ENCODE assay signal across 18 cellular contexts in genomic region chr9:97525451-97525850, GRCh38. TPM values are rescaled to one million over a fixed set of nuclear protein-coding genes. Genes with fewer than 3 reads are reported as not detected.
DNase-seq lines count a peak whose midpoint lies in the region; ATAC-seq and TF ChIP-seq lines count a peak whose summit lies in the region.
"Had no signal": no experiment of that assay in that cellular context is flagged by ENCODE, and none has a peak within 500 bp of the region (broad histone marks: within the 10 kb centered on the region; RNA-seq: fewer than 3 reads in every experiment).

No MANE protein-coding gene starts in this region.

- WGBS in suprapubic skin = 80% methylated on average over 2 of the region's 2 CpGs

- H3K36me3 ChIP-seq in RWPE2 (ENCODE audit: low read depth) (no peaks in the 10 kb centered on the region), H7 (replicated peaks; ENCODE audit: control insufficient read depth, insufficient read depth, low read length) (no peaks in the 10 kb centered on the region), suprapubic skin (no peaks in the 10 kb centered on the region)
- H3K36me3 ChIP-seq: colonic mucosa, thyroid gland had no signal

- no peak for TF ChIP-seq EP300 in suprapubic skin (IDR thresholded peaks at IDR 0.05)

- peaks cover 9% of the 10 kb centered on the region for H3K4me1 ChIP-seq in RWPE2 (ENCODE audit: insufficient read depth, poor library complexity, severe bottlenecking)
- peaks cover 13% of the 10 kb centered on the region for H3K4me1 ChIP-seq in suprapubic skin
- H3K4me1 ChIP-seq: colonic mucosa had no signal

- H3K4me3 ChIP-seq in AG09309 (ENCODE audit: control insufficient read depth, low read depth, low read length) (no peak overlapping the region), RWPE2 (ENCODE audit: severe bottlenecking) (no peak overlapping the region), foreskin fibroblast (ENCODE audit: low read depth in 1 of 2, low read length in 2 of 2) (no peak overlapping the region), H7 (ENCODE audit: insufficient read depth, low read depth, low read length) (no peak overlapping the region), suprapubic skin (no peak overlapping the region)
- H3K4me3 ChIP-seq: colonic mucosa, lung, thyroid gland had no signal

- DNase-seq in AG09309 (ENCODE audit: low read depth) = peak; percentile 41
- DNase-seq in HCEC 1CT = peak; percentile 76
- no peak for DNase-seq in RWPE2 (ENCODE audit: low spot score)
- peak; percentile 36 to 71 for DNase-seq in foreskin fibroblast
- no peak for DNase-seq in iPS-NIHi7 (ENCODE audit: extremely low spot score)
- no peak for DNase-seq in H7
- no peak for DNase-seq in suprapubic skin (ENCODE audit: low spot score in 2 of 2)
- DNase-seq: activated CD8-positive, alpha-beta T cell treated with anti-CD3 and anti-CD28 coated beads, Interleukin-2, amount 10 ng/mL, durations not matched to agents 7 days and 5 days; activated effector memory CD4-positive, alpha-beta T cell treated with Interleukin-2 at 50 U/mL for 16 hours; aorta; colonic mucosa; NCI-H1105; NCI-H2227 treated with DMSO at 0.1 percent for 48 hours; stimulated activated CD4-positive, alpha-beta T cell treated with anti-CD3 and anti-CD28 coated beads, Interleukin-4, amount 100 ng/mL, for 1 hour; thyroid gland had no signal

- no peaks in the 10 kb centered on the region for H3K27me3 ChIP-seq in RWPE2 (ENCODE audit: insufficient read depth, poor library complexity, severe bottlenecking)
- no peaks in the 10 kb centered on the region for H3K27me3 ChIP-seq in H7 (ENCODE audit: control insufficient read depth, insufficient read depth, low read length)
- H3K27me3 ChIP-seq in suprapubic skin = no peaks in the 10 kb centered on the region
- H3K27me3 ChIP-seq: colonic mucosa, thyroid gland had no signal

- H3K9me3 ChIP-seq in RWPE2 (ENCODE audit: severe bottlenecking) (no peaks in the 10 kb centered on the region), suprapubic skin (no peaks in the 10 kb centered on the region)
- H3K9me3 ChIP-seq: colonic mucosa, thyroid gland had no signal

- no peak for TF ChIP-seq POLR2A in suprapubic skin (IDR thresholded peaks at IDR 0.05)

- no peak for TF ChIP-seq CTCF in AG09309 (IDR thresholded peaks at IDR 0.05; ENCODE audit: control insufficient read depth, insufficient read depth, low read depth, low read length, missing control alignments)
- TF ChIP-seq CTCF in RWPE2 (IDR thresholded peaks at IDR 0.05; ENCODE audit: poor library complexity, severe bottlenecking) = no peak
- TF ChIP-seq CTCF in foreskin fibroblast (IDR thresholded peaks at IDR 0.05; ENCODE audit: low read depth, low read length) = no peak
- no peak for TF ChIP-seq CTCF in suprapubic skin (IDR thresholded peaks at IDR 0.05)

- no peak overlapping the region for H3K27ac ChIP-seq in RWPE2 (ENCODE audit: poor library complexity, severe bottlenecking)
- H3K27ac ChIP-seq in suprapubic skin = no peak overlapping the region
- H3K27ac ChIP-seq: colonic mucosa had no signal

- peak; percentile 81 for ATAC-seq in RWPE2 (ENCODE audit: low read depth)
- no peak for ATAC-seq in HG03280 (IDR thresholded peaks at IDR 0.05; ENCODE audit: unreplicated experiment)
- ATAC-seq: activated CD8-positive, alpha-beta T cell treated with anti-CD3 and anti-CD28 coated beads, Interleukin-2, amount 10 ng/mL, durations not matched to agents 7 days and 5 days; HepG2 had no signal

RNA-seq across cellular contexts. Expression of gene TMOD1, which starts 24.0 kb away (rescaled TPM):
- 0.52 and 1.9 TPM in 2 replicates for total RNA-seq in H7 (2014; rRNA removed; shearing (Covaris generic))
- total RNA-seq in suprapubic skin = 1 to 10 TPM; 1.9 to 4.4 (median 4.0) TPM

Comparison
In these comparisons a context has a peak if more than half of its experiments do, and no peak if none do; other contexts are left out.
1. DNase-seq: peak in AG09309 (single experiment), HCEC 1CT (single experiment) and foreskin fibroblast (2 of 2); none in RWPE2 (single experiment), iPS-NIHi7 (single experiment), H7 (single experiment) and suprapubic skin (0 of 2).